Comparison of ENCODE assay signal across 1 cellular context in the genomic region with DNA sequence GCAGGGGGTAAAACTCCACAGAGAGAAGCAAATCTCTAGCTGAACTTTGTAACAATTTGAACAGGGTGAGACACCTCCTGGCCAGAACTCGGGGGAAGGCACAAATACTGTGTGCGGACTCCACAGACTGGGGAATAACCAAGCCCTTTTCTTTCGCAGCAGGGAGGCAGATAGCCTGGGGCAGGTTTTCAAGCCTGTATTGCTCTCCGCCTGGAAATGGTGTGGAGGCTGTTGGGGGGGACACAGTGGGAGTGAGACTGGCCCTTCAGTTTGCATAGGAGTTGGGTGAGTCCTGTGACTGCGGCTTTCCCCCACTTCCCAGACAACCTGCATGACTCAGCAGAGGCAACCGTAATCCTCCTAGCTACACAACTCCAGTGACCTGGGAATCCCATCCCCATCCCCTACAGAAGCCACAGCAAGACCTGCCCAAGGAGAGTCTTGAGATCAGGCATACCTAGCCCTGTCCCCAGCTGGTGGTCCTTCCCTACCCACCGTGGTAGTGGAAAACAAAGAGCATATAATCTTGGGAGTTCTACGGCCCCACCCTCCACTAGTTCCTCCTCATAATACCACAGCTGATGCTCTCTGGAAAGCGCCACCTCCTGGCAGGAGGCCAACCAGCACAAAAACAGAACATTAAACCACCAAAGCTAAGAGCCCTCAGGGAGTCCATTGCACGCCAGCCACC.
TF ChIP-seq lines count a peak whose summit lies in the region.

No MANE protein-coding gene starts in this region.

TF ChIP-seq in HEK293, 187 proteins besides CTCF, POLR2A, EP300 and RAD21 (continued from another document):
- TF ChIP-seq PATZ1 (tag by site-specific recombination; IDR thresholded peaks at IDR 0.05), result peak; percentile 33; the same call in 1 of the 2 replicates
- TF ChIP-seq KLF1 (tag by site-specific recombination; IDR thresholded peaks at IDR 0.05), result no peak
- TF ChIP-seq TRIM28 (IDR thresholded peaks at IDR 0.05; ENCODE audit: borderline replicate concordance, low read length), result peak; percentile 56; the same call in 1 of the 2 replicates
- TF ChIP-seq ZBTB17 (tag by site-specific recombination; IDR thresholded peaks at IDR 0.05), result peak; percentile 44; the same call in 1 of the 2 replicates
- TF ChIP-seq, protein P1, sequence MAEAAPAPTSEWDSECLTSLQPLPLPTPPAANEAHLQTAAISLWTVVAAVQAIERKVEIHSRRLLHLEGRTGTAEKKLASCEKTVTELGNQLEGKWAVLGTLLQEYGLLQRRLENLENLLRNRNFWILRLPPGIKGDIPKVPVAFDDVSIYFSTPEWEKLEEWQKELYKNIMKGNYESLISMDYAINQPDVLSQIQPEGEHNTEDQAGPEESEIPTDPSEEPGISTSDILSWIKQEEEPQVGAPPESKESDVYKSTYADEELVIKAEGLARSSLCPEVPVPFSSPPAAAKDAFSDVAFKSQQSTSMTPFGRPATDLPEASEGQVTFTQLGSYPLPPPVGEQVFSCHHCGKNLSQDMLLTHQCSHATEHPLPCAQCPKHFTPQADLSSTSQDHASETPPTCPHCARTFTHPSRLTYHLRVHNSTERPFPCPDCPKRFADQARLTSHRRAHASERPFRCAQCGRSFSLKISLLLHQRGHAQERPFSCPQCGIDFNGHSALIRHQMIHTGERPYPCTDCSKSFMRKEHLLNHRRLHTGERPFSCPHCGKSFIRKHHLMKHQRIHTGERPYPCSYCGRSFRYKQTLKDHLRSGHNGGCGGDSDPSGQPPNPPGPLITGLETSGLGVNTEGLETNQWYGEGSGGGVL (tag by site-specific recombination; IDR thresholded peaks at IDR 0.05), result peak; percentile 97
- TF ChIP-seq ZBTB20 (tag by site-specific recombination; IDR thresholded peaks at IDR 0.05), result peak; percentile 52
TF ChIP-seq in HEK293: peak in this region for 18.
